ENCODE assay signal across 20 cellular contexts in genomic region chr1:2403273-2403672, GRCh38. TPM values are rescaled to one million over a fixed set of nuclear protein-coding genes. Genes with fewer than 3 reads are reported as not detected.
A peak's percentile ranks its signal among the peaks of the same experiment; 100 is the strongest.
DNase-seq lines count a peak whose midpoint lies in the region; ATAC-seq, FAIRE-seq and TF ChIP-seq lines count a peak whose summit lies in the region.
"Had no signal": no experiment of that assay in that cellular context is flagged by ENCODE, and none has a peak within 500 bp of the region (broad histone marks: within the 10 kb centered on the region; RNA-seq: fewer than 3 reads in every experiment).

No MANE protein-coding gene starts in this region.

- DNase-seq in GM12892 (ENCODE audit: insufficient read length) (no peak), RWPE1 (ENCODE audit: low spot score) (no peak), endothelial cell (ENCODE audit: low spot score) (no peak), spleen (no peak)
- no peak for DNase-seq in CD8-positive, alpha-beta T cell
- DNase-seq: CD4-positive, CD25-positive, alpha-beta regulatory T cell; GF-D8; Kasumi-1; MM.1S; NCI-H1092; NCI-H1436 treated with DMSO at 0.1 percent for 48 hours; NCI-H2029; NCI-H510A; NCI-H748 treated with DMSO at 0.1 percent for 48 hours; T-helper 2 cell had no signal

- CTCF ChIA-PET in RWPE1 (lab: Yijun Ruan, JAX) = interaction anchor here (0.7 kb wide), 2 partner anchors 11 to 1497 kb away, joined by 3 to 4 read pairs; no protein-coding TSS in a partner anchor
- CTCF ChIA-PET in CD8-positive, alpha-beta T cell (lab: Charles Lee) = no interaction called here

- ATAC-seq in CD8-positive, alpha-beta T cell = no peak
- no peak for ATAC-seq in GM21717 (IDR thresholded peaks at IDR 0.05; ENCODE audit: unreplicated experiment)

- H3K4me1 ChIP-seq in BLaER1 (no peaks in the 10 kb centered on the region), spleen (peaks cover 0 to 55% (median 14%) of the 10 kb centered on the region in 6 donors)
- H3K4me1 ChIP-seq in CD8-positive, alpha-beta T cell (ENCODE audit: insufficient read depth, low read length) = no peaks in the 10 kb centered on the region

- no peaks in the 10 kb centered on the region for H3K4me1 Mint-ChIP-seq in endothelial cell (ENCODE audit: unreplicated experiment)
- peaks cover 14% of the 10 kb centered on the region for H3K4me1 Mint-ChIP-seq in CD8-positive, alpha-beta T cell (ENCODE audit: low read depth)

- intact Hi-C loops in CD8-positive, alpha-beta T cell (cut with DNase I, micrococcal nuclease) = no loop called here
- intact Hi-C loops in spleen (cut with DNase I; ENCODE audit: low total_unique reads) = no loop called here

- TF ChIP-seq POLR2A in GM12892 (IDR thresholded peaks at IDR 0.05; ENCODE audit: low read depth, low read length) (0 out of 2 replicates have a peak, but pooled peaks have one; percentile 25), spleen (IDR thresholded peaks at IDR 0.05) (no peak)

- H3K36me3 ChIP-seq in BLaER1 (peaks cover 93% of the 10 kb centered on the region), spleen (peaks cover 0 to 100% (median 96%) of the 10 kb centered on the region in 6 donors)
- H3K36me3 ChIP-seq in CD8-positive, alpha-beta T cell (ENCODE audit: insufficient read depth, low read length) = peaks cover 81% of the 10 kb centered on the region

- H3K9me3 ChIP-seq in BLaER1 (no peaks in the 10 kb centered on the region), spleen (no peaks in the 10 kb centered on the region)
- no peaks in the 10 kb centered on the region for H3K9me3 ChIP-seq in CD8-positive, alpha-beta T cell (ENCODE audit: low read length)
- H3K9me3 ChIP-seq: SJSA1 had no signal

- WGBS in spleen, 5 donors = 88 to 92% (median 92%) methylated on average over 19 of the region's 19 CpGs

- H3K9me3 Mint-ChIP-seq in endothelial cell (ENCODE audit: unreplicated experiment) = no peaks in the 10 kb centered on the region
- H3K9me3 Mint-ChIP-seq in CD8-positive, alpha-beta T cell = no peaks in the 10 kb centered on the region
- H3K9me3 Mint-ChIP-seq: CD4-positive, CD25-positive, alpha-beta regulatory T cell; IgD-negative memory B cell had no signal

- no peaks in the 10 kb centered on the region for H3K27me3 ChIP-seq in BLaER1
- H3K27me3 ChIP-seq in CD8-positive, alpha-beta T cell (ENCODE audit: insufficient read depth, low read length) = no peaks in the 10 kb centered on the region
- H3K27me3 ChIP-seq in spleen (replicated peaks in 1 of 7) = no peaks in the 10 kb centered on the region
- H3K27me3 ChIP-seq: SJSA1 had no signal

- H3K36me3 Mint-ChIP-seq in endothelial cell (ENCODE audit: low read depth, unreplicated experiment) = peaks cover 45% of the 10 kb centered on the region
- H3K36me3 Mint-ChIP-seq in CD8-positive, alpha-beta T cell = peaks cover 74% of the 10 kb centered on the region

- H3K4me3 ChIP-seq in BLaER1 (no peak overlapping the region), spleen (no peak overlapping the region)
- no peak overlapping the region for H3K4me3 ChIP-seq in CD8-positive, alpha-beta T cell (ENCODE audit: low read depth, low read length)
- H3K4me3 ChIP-seq: SJSA1 had no signal

- H4K20me1 ChIP-seq in BLaER1 = peaks cover 81% of the 10 kb centered on the region

- peaks cover 7% of the 10 kb centered on the region for H3K27me3 Mint-ChIP-seq in endothelial cell (ENCODE audit: unreplicated experiment)
- H3K27me3 Mint-ChIP-seq in CD8-positive, alpha-beta T cell (ENCODE audit: low read depth) = no peaks in the 10 kb centered on the region
- H3K27me3 Mint-ChIP-seq: CD4-positive, CD25-positive, alpha-beta regulatory T cell; IgD-negative memory B cell had no signal

- no peak for TF ChIP-seq CTCF in RWPE1 (conservative IDR thresholded peaks at IDR 0.05; ENCODE audit: low read depth)
- TF ChIP-seq CTCF in endothelial cell (IDR thresholded peaks at IDR 0.05; ENCODE audit: unreplicated experiment) = no peak
- no peak for TF ChIP-seq CTCF in CD8-positive, alpha-beta T cell (IDR thresholded peaks at IDR 0.05)
- no peak for TF ChIP-seq CTCF in spleen (IDR thresholded peaks at IDR 0.05 in 8 of 11, conservative IDR thresholded peaks at IDR 0.05 in 3 of 11)

- POLR2A ChIA-PET in RWPE1 (lab: Yijun Ruan, JAX; ENCODE audit: low non-redundant PET) = no interaction called here
- POLR2A ChIA-PET in CD8-positive, alpha-beta T cell (lab: Charles Lee) = no interaction called here

- peak overlapping the region; percentile 54 for H3K4me3 Mint-ChIP-seq in endothelial cell (ENCODE audit: unreplicated experiment)
- no peak overlapping the region for H3K4me3 Mint-ChIP-seq in CD8-positive, alpha-beta T cell
- H3K4me3 Mint-ChIP-seq: CD4-positive, CD25-positive, alpha-beta regulatory T cell; IgD-negative memory B cell had no signal

- 0 out of 2 replicates have a peak overlapping the region, but pooled peaks have one; percentile 15 for H3K9ac ChIP-seq in BLaER1

- no peak overlapping the region for H3K4me2 ChIP-seq in BLaER1

- no peak for FAIRE-seq in GM12892 (lab: Jason Lieb, UNC)
- FAIRE-seq: H1 had no signal

- H3K27ac Mint-ChIP-seq in endothelial cell (ENCODE audit: unreplicated experiment) = no peak overlapping the region
- no peak overlapping the region for H3K27ac Mint-ChIP-seq in CD8-positive, alpha-beta T cell

- H3K27ac ChIP-seq in BLaER1 = no peak overlapping the region
- peak overlapping the region; percentile 59 for H3K27ac ChIP-seq in RWPE1
- no peak overlapping the region for H3K27ac ChIP-seq in CD8-positive, alpha-beta T cell (ENCODE audit: low read depth, low read length)
- H3K27ac ChIP-seq in spleen = no peak overlapping the region
- H3K27ac ChIP-seq: SJSA1 had no signal

RNA-seq across cellular contexts. Expression of gene PEX10, which starts 9.1 kb away (rescaled TPM):
- polyA plus RNA-seq in GM12892 (2012; ENCODE audit: missing spikeins) = 6.1 TPM
- total RNA-seq in endothelial cell (ENCODE audit: unreplicated experiment) = 25.4 TPM
- total RNA-seq in CD8-positive, alpha-beta T cell = 10 to 100 TPM; 11.6 to 11.8 TPM
- total RNA-seq in spleen = 10 to 100 TPM; 10.2 to 18.9 (median 16.3) TPM
- polyA plus RNA-seq in spleen = 10 to 100 TPM; 12.5 to 19.1 (median 13.0) TPM

RNA-seq across cellular contexts. Expression of gene RER1, which starts 11.6 kb away (rescaled TPM):
- 91.1 TPM for polyA plus RNA-seq in GM12892 (2012; ENCODE audit: missing spikeins)
- total RNA-seq in endothelial cell (ENCODE audit: unreplicated experiment) (141 TPM), spleen (100 to 1,000 TPM in 3 of 7 donors, 10 to 100 TPM in 4; 70.1 to 131 (median 91.8) TPM)
- total RNA-seq in CD8-positive, alpha-beta T cell = 10 to 100 TPM; 54.6 to 58.7 TPM
- polyA plus RNA-seq in spleen = 10 to 100 TPM; 51.1 to 77.0 (median 68.7) TPM

RNA-seq across cellular contexts. Expression of gene MORN1, which starts 11.9 kb away (rescaled TPM):
- 3.8 TPM for polyA plus RNA-seq in GM12892 (2012; ENCODE audit: missing spikeins)
- total RNA-seq in endothelial cell (ENCODE audit: unreplicated experiment) (12.1 TPM), spleen (10 to 100 TPM in 2 of 7 donors, 1 to 10 TPM in 5; 5.9 to 13.5 (median 8.4) TPM)
- total RNA-seq in CD8-positive, alpha-beta T cell = 1 to 10 TPM; 4.9 to 5.0 TPM
- 1 to 10 TPM; 1.9 to 5.8 (median 2.2) TPM for polyA plus RNA-seq in spleen
